Comparison of ENCODE assay signal across 27 cellular contexts in genomic region chr12:81274619-81275018, GRCh38.
DNase-seq lines count a peak whose midpoint lies in the region; ATAC-seq and TF ChIP-seq lines count a peak whose summit lies in the region.
"Had no signal": no experiment of that assay in that cellular context is flagged by ENCODE, and none has a peak within 500 bp of the region (broad histone marks: within the 10 kb centered on the region; RNA-seq: fewer than 3 reads in every experiment).

No MANE protein-coding gene starts in this region.

- H3K4me1 ChIP-seq in foreskin keratinocyte (no peaks in the 10 kb centered on the region), mammary epithelial cell (ENCODE audit: insufficient read depth, low read length) (no peaks in the 10 kb centered on the region), endodermal cell (ENCODE audit: control insufficient read depth, insufficient read depth, low read length) (no peaks in the 10 kb centered on the region)
- H3K4me1 ChIP-seq: left lung, neural progenitor cell, pancreas, right atrium auricular region had no signal

- H3K79me2 ChIP-seq in mammary epithelial cell (ENCODE audit: insufficient read depth, low read length) = no peaks in the 10 kb centered on the region

- ATAC-seq in foreskin keratinocyte = peak; percentile 36
- no peak for ATAC-seq in Right ventricle myocardium superior (ENCODE audit: poor library complexity)
- ATAC-seq: left lung had no signal

- CTCF ChIA-PET in mammary epithelial cell (lab: Charles Lee; ENCODE audit: low non-redundant PET) = no interaction called here

- no peaks in the 10 kb centered on the region for H3K27me3 Mint-ChIP-seq in endodermal cell (ENCODE audit: insufficient read depth)
- H3K27me3 Mint-ChIP-seq: activated CD4-positive, alpha-beta memory T cell treated with anti-CD3 and anti-CD28 coated beads, Interleukin-2, amount 10 ng/mL, durations not matched to agents 7 days and 5 days; CD4-positive, alpha-beta T cell had no signal

- H3K9me3 ChIP-seq in mammary epithelial cell (replicated peaks; ENCODE audit: insufficient read depth, low read length) (no peaks in the 10 kb centered on the region), endodermal cell (ENCODE audit: control insufficient read depth, low read length) (no peaks in the 10 kb centered on the region)
- H3K9me3 ChIP-seq: HAP-1, left lung, pancreas, right atrium auricular region had no signal

- BruUV-seq in mammary epithelial cell (replicated peaks; lab: Mats Ljungman, UMichigan) = no TSS peak

- no peak overlapping the region for H2AFZ ChIP-seq in mammary epithelial cell (ENCODE audit: low read depth, low read length)
- H2AFZ ChIP-seq: neural progenitor cell had no signal

- WGBS in mammary epithelial cell (ENCODE audit: low coverage, missing lambda C conversion rate) = 71% methylated on average over 1 of the region's 1 CpG
- 100% methylated on average over 1 of the region's 1 CpG; no CpG with 5 or more reads in 1 of the 2 experiments for WGBS in endodermal cell (ENCODE audit: insufficient coverage in 1 of 2, insufficient read length in 1 of 2), 2 experiments

- DNase-seq in DMS53 treated with DMSO at 0.1 percent for 48 hours (lab: John Stamatoyannopoulos, UW; ENCODE audit: unreplicated experiment) (peak; percentile 45), NCI-H2227 (lab: John Stamatoyannopoulos, UW; ENCODE audit: unreplicated experiment) (peak; percentile 74), RKO (ENCODE audit: low spot score) (peak; percentile 20), foreskin keratinocyte (peak in 1 of 2 donors; percentile 13), SIG-M5 (lab: John Stamatoyannopoulos, UW) (no peak), Right ventricle myocardium superior (no peak), mammary epithelial cell (no peak), endodermal cell (no peak)
- DNase-seq: activated CD4-positive, alpha-beta memory T cell treated with anti-CD3 and anti-CD28 coated beads, Interleukin-2, amount 10 ng/mL, durations not matched to agents 7 days and 5 days; activated CD8-positive, alpha-beta memory T cell treated with anti-CD3 and anti-CD28 coated beads, Interleukin-2, amount 50 U/mL, for 4 hours; activated naive CD4-positive, alpha-beta T cell; AML-193; CD4-positive, alpha-beta T cell; EL; KG1; left lung; NCI-H146; NCI-H2107; NCI-H446 treated with DMSO at 0.1 percent for 48 hours; pancreas; SHP77; small intestine; stimulated activated naive CD4-positive, alpha-beta T cell treated with Interleukin-2 at 50 U/mL for 16 hours had no signal

- TF ChIP-seq CTCF in foreskin keratinocyte (conservative IDR thresholded peaks at IDR 0.05) (no peak), mammary epithelial cell (conservative IDR thresholded peaks at IDR 0.05 in 1 of 2, IDR thresholded peaks at IDR 0.05 in 1 of 2; ENCODE audit: extremely low read depth in 1 of 2, insufficient read depth in 1 of 2, low read depth in 1 of 2, low read length in 2 of 2) (no peak), endodermal cell (conservative IDR thresholded peaks at IDR 0.05) (no peak)

- in situ Hi-C loops in mammary epithelial cell (cut with MboI; ENCODE audit: low sequenced_read_pairs in 2 of 2) = loop anchor here in 1 of 2 donors (25.0 kb wide), 1 partner anchor 437 kb away; no protein-coding TSS in a partner anchor

- no peaks in the 10 kb centered on the region for H4K20me1 ChIP-seq in mammary epithelial cell (ENCODE audit: insufficient read depth, low read length)

- H3K4me2 ChIP-seq in mammary epithelial cell (ENCODE audit: insufficient read depth, low read depth, low read length) = no peak overlapping the region
- H3K4me2 ChIP-seq: neural progenitor cell had no signal

- dilution Hi-C loops in mammary epithelial cell (cut with HindIII; ENCODE audit: low sequenced_read_pairs) = no loop called here

- H3K27ac Mint-ChIP-seq in endodermal cell = no peak overlapping the region
- H3K27ac Mint-ChIP-seq: activated CD4-positive, alpha-beta memory T cell treated with anti-CD3 and anti-CD28 coated beads, Interleukin-2, amount 10 ng/mL, durations not matched to agents 7 days and 5 days; CD4-positive, alpha-beta T cell; neural progenitor cell; T-helper 2 cell treated with Interferon-gamma antibody and Interleukin-4, amounts not matched to agents 5 μg/mL and 100 μg/mL, for 36 hours had no signal

- no peak overlapping the region for H3K27ac ChIP-seq in foreskin keratinocyte
- no peak overlapping the region for H3K27ac ChIP-seq in mammary epithelial cell (ENCODE audit: insufficient read depth, low read depth, low read length)
- H3K27ac ChIP-seq in endodermal cell (ENCODE audit: low read depth, low read length) = no peak overlapping the region
- H3K27ac ChIP-seq: left lung, neural progenitor cell, pancreas, right atrium auricular region had no signal

- H3K9ac ChIP-seq in mammary epithelial cell (ENCODE audit: insufficient read depth, low read length) = no peak overlapping the region
- no peak overlapping the region for H3K9ac ChIP-seq in endodermal cell (ENCODE audit: extremely low read depth, low read length, poor library complexity, severe bottlenecking)
- H3K9ac ChIP-seq: neural progenitor cell had no signal

- intact Hi-C loops in Right ventricle myocardium superior (cut with DNase I) = loop anchor here (5.0 kb wide), 1 partner anchor 53 kb away; no protein-coding TSS in a partner anchor
- intact Hi-C loops in mammary epithelial cell (cut with micrococcal nuclease) = no loop called here

- H3K9me3 Mint-ChIP-seq in endodermal cell = no peaks in the 10 kb centered on the region
- H3K9me3 Mint-ChIP-seq: CD4-positive, alpha-beta T cell; neural progenitor cell; T-helper 2 cell treated with Interferon-gamma antibody and Interleukin-4, amounts not matched to agents 5 μg/mL and 100 μg/mL, for 36 hours had no signal

- H3K27me3 ChIP-seq in foreskin keratinocyte = no peaks in the 10 kb centered on the region
- no peaks in the 10 kb centered on the region for H3K27me3 ChIP-seq in mammary epithelial cell (ENCODE audit: insufficient read depth, low read length)
- H3K27me3 ChIP-seq in endodermal cell (ENCODE audit: control insufficient read depth, insufficient read depth, low read length, poor library complexity, severe bottlenecking) = no peaks in the 10 kb centered on the region
- H3K27me3 ChIP-seq: left lung, neural progenitor cell, right atrium auricular region had no signal

- no peaks in the 10 kb centered on the region for H3K36me3 Mint-ChIP-seq in endodermal cell (ENCODE audit: low read depth)
- H3K36me3 Mint-ChIP-seq: neural progenitor cell had no signal

- no peaks in the 10 kb centered on the region for H3K4me1 Mint-ChIP-seq in endodermal cell
- H3K4me1 Mint-ChIP-seq: activated CD4-positive, alpha-beta memory T cell treated with anti-CD3 and anti-CD28 coated beads, Interleukin-2, amount 10 ng/mL, durations not matched to agents 7 days and 5 days; neural progenitor cell had no signal

- no peak overlapping the region for H3K4me3 ChIP-seq in mammary epithelial cell (replicated peaks in 1 of 3; ENCODE audit: insufficient read depth in 1 of 3, low read depth in 2 of 3, low read length in 3 of 3)
- no peak overlapping the region for H3K4me3 ChIP-seq in endodermal cell (ENCODE audit: low read length)
- H3K4me3 ChIP-seq: HAP-1, left lung, neural progenitor cell, pancreas, right atrium auricular region had no signal

- no peaks in the 10 kb centered on the region for H3K36me3 ChIP-seq in mammary epithelial cell (ENCODE audit: insufficient read depth, low read length)
- no peaks in the 10 kb centered on the region for H3K36me3 ChIP-seq in endodermal cell (ENCODE audit: control insufficient read depth, insufficient read depth, low read length)
- H3K36me3 ChIP-seq: HAP-1, left lung, neural progenitor cell, pancreas, right atrium auricular region had no signal

- no peak overlapping the region for H3K4me3 Mint-ChIP-seq in endodermal cell
- H3K4me3 Mint-ChIP-seq: activated CD4-positive, alpha-beta memory T cell treated with anti-CD3 and anti-CD28 coated beads, Interleukin-2, amount 10 ng/mL, durations not matched to agents 7 days and 5 days; CD4-positive, alpha-beta T cell; neural progenitor cell; T-helper 2 cell treated with Interferon-gamma antibody and Interleukin-4, amounts not matched to agents 5 μg/mL and 100 μg/mL, for 36 hours had no signal

Comparison
In these comparisons a context has a peak if more than half of its experiments do, and no peak if none do; other contexts are left out.
1. DNase-seq: peak in DMS53 treated with DMSO at 0.1 percent for 48 hours (single experiment), NCI-H2227 (single experiment) and RKO (single experiment); none in SIG-M5 (single experiment), Right ventricle myocardium superior (single experiment), mammary epithelial cell (single experiment) and endodermal cell (single experiment).